Comparison of ENCODE assay signal across 13 cellular contexts in genomic region chr1:109020693-109021092, GRCh38. TPM values are rescaled to one million over a fixed set of nuclear protein-coding genes. Genes with fewer than 3 reads are reported as not detected.
A peak's percentile ranks its signal among the peaks of the same experiment; 100 is the strongest.
DNase-seq lines count a peak whose midpoint lies in the region.
"Had no signal": no experiment of that assay in that cellular context is flagged by ENCODE, and none has a peak within 500 bp of the region (broad histone marks: within the 10 kb centered on the region; RNA-seq: fewer than 3 reads in every experiment).

No MANE protein-coding gene starts in this region.

- H3K27ac ChIP-seq in angular gyrus (ENCODE audit: low read depth, low read length), result peak overlapping the region; percentile 0
- H3K27ac ChIP-seq: C4-2B had no signal

- peak; percentile 14 for DNase-seq in globus pallidus (ENCODE audit: low spot score)
- DNase-seq in putamen (ENCODE audit: low spot score), result peak; percentile 3
- no peak for DNase-seq in NCI-H82 (lab: John Stamatoyannopoulos, UW)
- DNase-seq in NCI-H526 (lab: John Stamatoyannopoulos, UW), result no peak
- DNase-seq in NOMO-1 (lab: John Stamatoyannopoulos, UW; ENCODE audit: unreplicated experiment in 2 of 2), result no peak
- no peak for DNase-seq in occipital lobe (lab: John Stamatoyannopoulos, UW)
- DNase-seq: ACHN; Caco-2; CD4-positive, alpha-beta T cell; GOT3; H7 had no signal

RNA-seq across cellular contexts. Expression of gene WDR47, which starts 21.2 kb away (rescaled TPM):
- total RNA-seq in occipital lobe, result 285 TPM

RNA-seq across cellular contexts. Expression of gene TAF13, which starts 55.1 kb away (rescaled TPM):
- 53.5 TPM for total RNA-seq in occipital lobe

RNA-seq across cellular contexts. Expression of gene CLCC1, which starts 57.4 kb away (rescaled TPM):
- 33.2 TPM for total RNA-seq in occipital lobe

Comparison
In these comparisons a context has a peak if more than half of its experiments do, and no peak if none do; other contexts are left out.
1. DNase-seq: peak in globus pallidus (single experiment) and putamen (single experiment); none in NCI-H82 (single experiment), NCI-H526 (0 of 2), NOMO-1 (0 of 2) and occipital lobe (single experiment).